22 cellular contexts compared by ENCODE assay signal in the genomic region with DNA sequence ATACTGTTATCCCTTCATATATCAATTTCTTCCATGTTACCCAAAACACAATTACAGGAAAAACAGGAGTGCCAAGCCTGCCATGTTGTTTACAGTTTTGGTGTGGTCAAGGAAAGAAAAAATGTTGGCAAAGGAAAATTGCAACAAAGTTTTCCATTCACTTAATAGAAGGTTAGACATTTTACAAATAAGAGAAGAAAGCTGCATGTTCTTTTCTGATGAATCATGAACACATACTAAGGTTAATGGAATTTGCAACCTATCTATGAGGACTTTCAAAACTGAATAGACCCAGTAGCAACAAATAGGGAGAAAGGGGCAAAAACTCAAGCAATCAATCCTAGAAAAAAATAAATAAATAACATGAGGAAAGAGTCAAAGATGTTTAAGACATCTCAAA.
A peak's percentile ranks its signal among the peaks of the same experiment; 100 is the strongest.
DNase-seq lines count a peak whose midpoint lies in the region; ATAC-seq and TF ChIP-seq lines count a peak whose summit lies in the region.
"Had no signal": no experiment of that assay in that cellular context is flagged by ENCODE, and none has a peak within 500 bp of the region (broad histone marks: within the 10 kb centered on the region; RNA-seq: fewer than 3 reads in every experiment).

No MANE protein-coding gene starts in this region.

- H3K36me3 ChIP-seq in PC-3 (ENCODE audit: low read depth, low read length) (no peaks in the 10 kb centered on the region), mesenchymal stem cell (ENCODE audit: control insufficient read depth in 1 of 2, insufficient read depth in 2 of 2, low read depth in 1 of 2, low read length in 2 of 2) (no peaks in the 10 kb centered on the region), sigmoid colon (no peaks in the 10 kb centered on the region)
- H3K36me3 ChIP-seq: BE2C, tibial artery had no signal

- no peak overlapping the region for H2BK5ac ChIP-seq in mesenchymal stem cell (ENCODE audit: low read depth, low read length, poor library complexity, severe bottlenecking)

- no TSS peak for BruUV-seq in PC-3 (replicated peaks; lab: Mats Ljungman, UMichigan)

- no peak overlapping the region for H3K14ac ChIP-seq in mesenchymal stem cell (ENCODE audit: low read length in 2 of 2)

- no peak overlapping the region for H3K4me3 ChIP-seq in PC-3 (ENCODE audit: low read length)
- H3K4me3 ChIP-seq in cardiac fibroblast (replicated peaks in 1 of 2; ENCODE audit: low read depth in 2 of 2, low read length in 2 of 2) = no peak overlapping the region
- H3K4me3 ChIP-seq in mesenchymal stem cell (ENCODE audit: insufficient read depth in 1 of 2, low read depth in 1 of 2, low read length in 2 of 2) = no peak overlapping the region
- H3K4me3 ChIP-seq in sigmoid colon = no peak overlapping the region
- H3K4me3 ChIP-seq: tibial artery had no signal

- H3K79me2 ChIP-seq in PC-3 (ENCODE audit: low read length) = no peaks in the 10 kb centered on the region
- H3K79me2 ChIP-seq: parathyroid adenoma had no signal

- no peak overlapping the region for H3K27ac ChIP-seq in PC-3 (ENCODE audit: low read length)
- H3K27ac ChIP-seq in mesenchymal stem cell (ENCODE audit: low read length, poor library complexity, severe bottlenecking) = no peak overlapping the region
- H3K27ac ChIP-seq in sigmoid colon = no peak overlapping the region
- H3K27ac ChIP-seq: parathyroid adenoma, tibial artery had no signal

- H2AFZ ChIP-seq in PC-3 (ENCODE audit: low read length) (no peak overlapping the region), mesenchymal stem cell (ENCODE audit: low read depth, low read length) (no peak overlapping the region)
- H2AFZ ChIP-seq: parathyroid adenoma had no signal

- H4K20me1 ChIP-seq in PC-3 (ENCODE audit: low read length) = no peaks in the 10 kb centered on the region

- no peak overlapping the region for H3K4ac ChIP-seq in mesenchymal stem cell (ENCODE audit: low read depth in 1 of 2, low read length in 2 of 2)

- H4K91ac ChIP-seq in mesenchymal stem cell (ENCODE audit: low read length) = no peak overlapping the region

- no peak overlapping the region for H2BK15ac ChIP-seq in mesenchymal stem cell (ENCODE audit: low read depth, poor library complexity, severe bottlenecking)

- no peak for TF ChIP-seq POLR2A in sigmoid colon (IDR thresholded peaks at IDR 0.05)

- no peaks in the 10 kb centered on the region for H3K27me3 ChIP-seq in PC-3 (ENCODE audit: low read length)
- no peaks in the 10 kb centered on the region for H3K27me3 ChIP-seq in mesenchymal stem cell (ENCODE audit: control insufficient read depth in 1 of 2, insufficient read depth in 1 of 2, low read length in 2 of 2)
- no peaks in the 10 kb centered on the region for H3K27me3 ChIP-seq in sigmoid colon
- H3K27me3 ChIP-seq: BE2C, tibial artery had no signal

- H3K23ac ChIP-seq in mesenchymal stem cell (ENCODE audit: low read length in 2 of 2) = no peak overlapping the region

- H3K18ac ChIP-seq in mesenchymal stem cell (ENCODE audit: low read depth in 1 of 2, low read length in 2 of 2) = no peak overlapping the region

- H3K4me2 ChIP-seq in PC-3 (ENCODE audit: low read length) = no peak overlapping the region
- no peak overlapping the region for H3K4me2 ChIP-seq in mesenchymal stem cell (ENCODE audit: low read length, poor library complexity, severe bottlenecking)

- no peak overlapping the region for H2BK12ac ChIP-seq in mesenchymal stem cell (ENCODE audit: low read length in 2 of 2)

- 0 out of 2 replicates have a peak, but pooled peaks cover 14% of the 10 kb centered on the region for H3K4me1 ChIP-seq in PC-3 (ENCODE audit: insufficient read depth, low read length)
- no peaks in the 10 kb centered on the region for H3K4me1 ChIP-seq in mesenchymal stem cell (ENCODE audit: control insufficient read depth, insufficient read depth, low read depth, low read length)
- H3K4me1 ChIP-seq in sigmoid colon = no peaks in the 10 kb centered on the region
- H3K4me1 ChIP-seq: BE2C, parathyroid adenoma, tibial artery had no signal

- H4K8ac ChIP-seq in mesenchymal stem cell (ENCODE audit: low read length) = no peak overlapping the region

- CTCF ChIA-PET in PC-3 (lab: Charles Lee) = no interaction called here

- H3K9me2 ChIP-seq in PC-3 (replicated peaks; ENCODE audit: low read length) = no peaks in the 10 kb centered on the region

- H2AK5ac ChIP-seq in mesenchymal stem cell (ENCODE audit: low read length, severe bottlenecking) = no peak overlapping the region

- no peak overlapping the region for H3K9ac ChIP-seq in PC-3 (ENCODE audit: low read length)
- H3K9ac ChIP-seq in mesenchymal stem cell (ENCODE audit: low read length) = no peak overlapping the region
- H3K9ac ChIP-seq: parathyroid adenoma had no signal

- no peak for TF ChIP-seq EP300 in sigmoid colon (IDR thresholded peaks at IDR 0.05)

- peak; percentile 37; the same call in 1 of the 2 replicates for ATAC-seq in PC-3
- ATAC-seq: naive thymus-derived CD4-positive, alpha-beta T cell; sciatic nerve had no signal

- H3K9me3 ChIP-seq in PC-3 (ENCODE audit: low read length) (no peaks in the 10 kb centered on the region), mesenchymal stem cell (ENCODE audit: control insufficient read depth, low read length) (no peaks in the 10 kb centered on the region), sigmoid colon (no peaks in the 10 kb centered on the region)
- H3K9me3 ChIP-seq: BE2C, tibial artery had no signal

- intact Hi-C loops in PC-3 (cut with micrococcal nuclease) (no loop called here), sigmoid colon (cut with DNase I) (no loop called here)

- DNase-seq in EH (ENCODE audit: low read depth) = peak; percentile 72
- peak; percentile 55 for DNase-seq in PC-3
- DNase-seq in cardiac fibroblast (ENCODE audit: low read depth in 2 of 2) = peak; percentile 45 to 70
- DNase-seq in mesenchymal stem cell = peak; percentile 27
- DNase-seq in GOT3 (lab: John Stamatoyannopoulos, UW) = no peak
- no peak for DNase-seq in NCI-H2196 (lab: John Stamatoyannopoulos, UW; ENCODE audit: unreplicated experiment)
- DNase-seq in NCI-H1092 (lab: John Stamatoyannopoulos, UW) = no peak
- DNase-seq in sigmoid colon = no peak
- DNase-seq: activated CD4-positive, alpha-beta T cell treated with anti-CD3 and anti-CD28 coated beads for 4 hours; BE2C; central memory CD4-positive, alpha-beta T cell; foreskin melanocyte; H9; kidney; MV-4-11; naive thymus-derived CD4-positive, alpha-beta T cell; NCI-H187; NCI-H2227 treated with DMSO at 0.1 percent for 48 hours; stimulated activated naive CD4-positive, alpha-beta T cell treated with Interleukin-2 at 50 U/mL for 16 hours; tibial artery had no signal

- TF ChIP-seq CTCF in PC-3 (conservative IDR thresholded peaks at IDR 0.05; ENCODE audit: low read depth, low read length) (no peak), cardiac fibroblast (IDR thresholded peaks at IDR 0.05; ENCODE audit: low read depth, low read length) (no peak), sigmoid colon (IDR thresholded peaks at IDR 0.05) (no peak)

- no peak overlapping the region for H2BK120ac ChIP-seq in mesenchymal stem cell (ENCODE audit: low read depth, low read length)

- POLR2A ChIA-PET in PC-3 (lab: Charles Lee; ENCODE audit: unreplicated experiment) = interaction anchor here (0.5 kb wide), 1 partner anchor 280 kb away, joined by 4 read pairs; no protein-coding TSS in a partner anchor

- no peaks in the 10 kb centered on the region for H3F3A ChIP-seq in PC-3 (ENCODE audit: low read length, unreplicated experiment)

- H3K79me1 ChIP-seq in mesenchymal stem cell (replicated peaks; ENCODE audit: low read length, poor library complexity, severe bottlenecking) = no peaks in the 10 kb centered on the region

Comparison
In these comparisons a context has a peak if more than half of its experiments do, and no peak if none do; other contexts are left out.
1. DNase-seq: peak in EH (single experiment), PC-3 (single experiment), cardiac fibroblast (2 of 2) and mesenchymal stem cell (single experiment); none in GOT3 (single experiment), NCI-H2196 (single experiment), NCI-H1092 (single experiment) and sigmoid colon (single experiment).